In genomic region chr5:95284512-95285405, GRCh38 we compare ENCODE assay signal across 8 cellular contexts. TPM values are rescaled to one million over a fixed set of nuclear protein-coding genes. Genes with fewer than 3 reads are reported as not detected.
DNase-seq lines count a peak whose midpoint lies in the region; ATAC-seq, FAIRE-seq and TF ChIP-seq lines count a peak whose summit lies in the region.

TSS of gene MCTP1 (minus strand) at chr5:95285094.

- peak within 1 kb of the TSS; percentile 68 for H3K4me3 Mint-ChIP-seq in chondrocyte (ENCODE audit: unreplicated experiment)

- H3K9me3 Mint-ChIP-seq in chondrocyte (ENCODE audit: low read depth) = no peaks in the 10 kb centered on the region

- TF ChIP-seq CTCF in chondrocyte (IDR thresholded peaks at IDR 0.05) = peak; percentile 24

- peaks cover 22% of the 10 kb centered on the region for H3K4me1 Mint-ChIP-seq in chondrocyte (ENCODE audit: low read depth)

- no peak for TF ChIP-seq POLR2A in GM12892 (IDR thresholded peaks at IDR 0.05; ENCODE audit: low read depth, low read length)

- no peak for FAIRE-seq in GM12892 (lab: Jason Lieb, UNC)

- peaks cover 3% of the 10 kb centered on the region for H3K36me3 Mint-ChIP-seq in chondrocyte (ENCODE audit: low read depth)

- peak; percentile 33 for DNase-seq in ACHN
- peak; percentile 23 for DNase-seq in GM12892 (ENCODE audit: insufficient read length)
- peak; percentile 19 for DNase-seq in RPMI7951 (ENCODE audit: low read depth)
- no peak for DNase-seq in chondrocyte (ENCODE audit: low spot score)
- DNase-seq in left kidney (ENCODE audit: low read depth, low spot score) = peak; percentile 87
- DNase-seq in stimulated activated naive CD8-positive, alpha-beta T cell treated with anti-CD3 and anti-CD28 coated beads, Interleukin-15, Interleukin-2, amounts not matched to agents 100 U/mL and 50 U/mL, for 24 hours = peak; percentile 21

- in situ Hi-C loops in ACHN (cut with HindIII; ENCODE audit: low pct_ligation_motif_present, low pct_unique_long_range_greater_than_20kb, low sequenced_read_pairs) = no loop called here

- peak; percentile 29 for ATAC-seq in HG03135 (IDR thresholded peaks at IDR 0.05; ENCODE audit: unreplicated experiment)
- peak; percentile 35 for ATAC-seq in stimulated activated naive CD8-positive, alpha-beta T cell treated with anti-CD3 and anti-CD28 coated beads, Interleukin-15, Interleukin-2, amounts not matched to agents 100 U/mL and 50 U/mL, for 24 hours
- no peak for ATAC-seq in HG03108 (IDR thresholded peaks at IDR 0.05; ENCODE audit: unreplicated experiment)

- peaks cover 57% of the 10 kb centered on the region for H3K27me3 Mint-ChIP-seq in chondrocyte (ENCODE audit: low read depth)

- H3K27ac Mint-ChIP-seq in chondrocyte (ENCODE audit: unreplicated experiment) = no peak within 1 kb of the TSS

RNA-seq across cellular contexts. Expression of gene MCTP1, which starts in this region (rescaled TPM):
- polyA plus RNA-seq in GM12892 (2012; ENCODE audit: missing spikeins) = 22.5 TPM
- 3.4 and 3.8 TPM in 2 replicates for total RNA-seq in RPMI7951 (2014; rRNA removed; shearing (Covaris generic))
- total RNA-seq in chondrocyte = 1.4 to 3.4 TPM (median 3.1 TPM) in 3 replicates
